17 cellular contexts compared by ENCODE assay signal in genomic region chr5:36494756-36495637, GRCh38.
DNase-seq lines count a peak whose midpoint lies in the region; ATAC-seq and TF ChIP-seq lines count a peak whose summit lies in the region.
"Had no signal": no experiment of that assay in that cellular context is flagged by ENCODE, and none has a peak within 500 bp of the region (broad histone marks: within the 10 kb centered on the region; RNA-seq: fewer than 3 reads in every experiment).

No MANE protein-coding gene starts in this region.

- peaks cover 4% of the 10 kb centered on the region for H3K27me3 Mint-ChIP-seq in nephron progenitor cell (ENCODE audit: low read depth, poor library complexity)

- no peaks in the 10 kb centered on the region for H3K9me3 Mint-ChIP-seq in nephron progenitor cell
- H3K9me3 Mint-ChIP-seq: activated T-helper 1 cell treated with anti-CD3 and anti-CD28 coated beads, Interleukin-12 subunit alpha, Interleukin-12 subunit beta, Interleukin-2, Interleukin-4 antibody, amounts not matched to agents 30 ng/mL and 10 ng/mL and 1 ng/mL, durations not matched to agents 14 hours and 24 hours and 36 hours; naive thymus-derived CD8-positive, alpha-beta T cell had no signal

- H3K36me3 Mint-ChIP-seq in nephron progenitor cell (ENCODE audit: low read depth): no peaks in the 10 kb centered on the region
- H3K36me3 Mint-ChIP-seq: naive thymus-derived CD8-positive, alpha-beta T cell had no signal

- no peaks in the 10 kb centered on the region for H3K4me1 Mint-ChIP-seq in nephron progenitor cell
- H3K4me1 Mint-ChIP-seq: activated CD4-positive, alpha-beta T cell treated with anti-CD3 and anti-CD28 coated beads for 36 hours; naive thymus-derived CD8-positive, alpha-beta T cell had no signal

- TF ChIP-seq CTCF in nephron progenitor cell (IDR thresholded peaks at IDR 0.05): no peak

- peak overlapping the region; percentile 63 for H3K27ac ChIP-seq in cingulate gyrus (ENCODE audit: low read depth, low read length)
- H3K27ac ChIP-seq: spleen, upper lobe of right lung had no signal

- DNase-seq in AG08396 (ENCODE audit: low spot score): peak; percentile 48
- DNase-seq in NCI-H226: peak; percentile 42
- no peak for DNase-seq in nephron progenitor cell
- no peak for DNase-seq in NCI-H1417 treated with DMSO at 0.1 percent for 48 hours (lab: John Stamatoyannopoulos, UW)
- DNase-seq in KG1 (lab: John Stamatoyannopoulos, UW): no peak
- DNase-seq in left lobe of liver (ENCODE audit: low spot score): no peak
- DNase-seq: ACHN; activated CD4-positive, alpha-beta T cell treated with anti-CD3 and anti-CD28 coated beads for 36 hours; DMS79; naive thymus-derived CD8-positive, alpha-beta T cell; NCI-H2081; NK-92 treated with Interleukin-12 subunit alpha and Interleukin-12 subunit beta, amount 100 ng/mL, for 24 hours; spleen; upper lobe of right lung had no signal

- no peak for ATAC-seq in HG02642 (IDR thresholded peaks at IDR 0.05; ENCODE audit: poor library complexity, unreplicated experiment)
- no peak for ATAC-seq in left lobe of liver
- ATAC-seq: activated CD4-positive, alpha-beta T cell treated with anti-CD3 and anti-CD28 coated beads for 36 hours; naive thymus-derived CD8-positive, alpha-beta T cell; upper lobe of right lung had no signal

- H3K27ac Mint-ChIP-seq in nephron progenitor cell: peak overlapping the region; percentile 27
- H3K27ac Mint-ChIP-seq: activated CD4-positive, alpha-beta T cell treated with anti-CD3 and anti-CD28 coated beads for 36 hours; activated T-helper 1 cell treated with anti-CD3 and anti-CD28 coated beads, Interleukin-12 subunit alpha, Interleukin-12 subunit beta, Interleukin-2, Interleukin-4 antibody, amounts not matched to agents 30 ng/mL and 10 ng/mL and 1 ng/mL, durations not matched to agents 14 hours and 24 hours and 36 hours; naive thymus-derived CD8-positive, alpha-beta T cell had no signal

- no peak overlapping the region for H3K4me3 Mint-ChIP-seq in nephron progenitor cell
- H3K4me3 Mint-ChIP-seq: activated CD4-positive, alpha-beta T cell treated with anti-CD3 and anti-CD28 coated beads for 36 hours; activated T-helper 1 cell treated with anti-CD3 and anti-CD28 coated beads, Interleukin-12 subunit alpha, Interleukin-12 subunit beta, Interleukin-2, Interleukin-4 antibody, amounts not matched to agents 30 ng/mL and 10 ng/mL and 1 ng/mL, durations not matched to agents 14 hours and 24 hours and 36 hours; naive thymus-derived CD8-positive, alpha-beta T cell had no signal

Comparison
In these comparisons a context has a peak if more than half of its experiments do, and no peak if none do; other contexts are left out.
1. DNase-seq: peak in AG08396 (single experiment) and NCI-H226 (single experiment); none in nephron progenitor cell (single experiment), NCI-H1417 treated with DMSO at 0.1 percent for 48 hours (single experiment), KG1 (single experiment) and left lobe of liver (single experiment).